Comparison of ENCODE assay signal across 1 cellular context in the genomic region with DNA sequence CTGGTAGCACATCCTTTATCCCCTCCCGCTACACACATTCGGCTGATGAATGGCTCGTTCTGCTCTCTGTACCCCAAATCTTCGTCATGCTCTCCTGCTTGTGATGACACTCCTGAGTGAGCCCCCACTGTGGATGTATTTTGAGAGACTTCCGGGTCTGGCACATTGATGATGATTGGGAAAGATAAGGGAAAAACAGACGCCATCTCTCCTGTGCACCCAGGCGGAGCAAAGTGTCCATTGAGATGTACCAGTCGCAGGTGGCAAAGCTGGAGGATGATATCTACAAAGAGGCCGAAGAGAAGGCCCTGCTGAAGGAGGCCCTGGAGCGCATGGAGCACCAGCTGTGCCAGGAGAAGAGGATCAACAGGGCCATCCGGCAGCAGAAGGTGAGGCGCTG.
TF ChIP-seq lines count a peak whose summit lies in the region.

No MANE protein-coding gene starts in this region.

TF ChIP-seq in H1, 55 proteins besides CTCF, POLR2A, EP300 and RAD21 (continued from another document):
- TF ChIP-seq, protein P1, sequence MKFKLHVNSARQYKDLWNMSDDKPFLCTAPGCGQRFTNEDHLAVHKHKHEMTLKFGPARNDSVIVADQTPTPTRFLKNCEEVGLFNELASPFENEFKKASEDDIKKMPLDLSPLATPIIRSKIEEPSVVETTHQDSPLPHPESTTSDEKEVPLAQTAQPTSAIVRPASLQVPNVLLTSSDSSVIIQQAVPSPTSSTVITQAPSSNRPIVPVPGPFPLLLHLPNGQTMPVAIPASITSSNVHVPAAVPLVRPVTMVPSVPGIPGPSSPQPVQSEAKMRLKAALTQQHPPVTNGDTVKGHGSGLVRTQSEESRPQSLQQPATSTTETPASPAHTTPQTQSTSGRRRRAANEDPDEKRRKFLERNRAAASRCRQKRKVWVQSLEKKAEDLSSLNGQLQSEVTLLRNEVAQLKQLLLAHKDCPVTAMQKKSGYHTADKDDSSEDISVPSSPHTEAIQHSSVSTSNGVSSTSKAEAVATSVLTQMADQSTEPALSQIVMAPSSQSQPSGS (IDR thresholded peaks at IDR 0.05; ENCODE audit: low read length) = no peak
- TF ChIP-seq TAF1 (IDR thresholded peaks at IDR 0.05; ENCODE audit: low read depth, low read length) (no peak), SP2 (IDR thresholded peaks at IDR 0.05; ENCODE audit: low read length) (no peak), TAF7 (optimal IDR thresholded peaks at IDR 0.05; ENCODE audit: borderline replicate concordance, low read depth, low read length) (no peak), ZNF274 (IDR thresholded peaks at IDR 0.05; ENCODE audit: borderline replicate concordance, extremely low read depth, low read length) (no peak), SP4 (IDR thresholded peaks at IDR 0.05; ENCODE audit: low read length) (no peak), KDM5A (IDR thresholded peaks at IDR 0.05; ENCODE audit: low read length) (no peak), CBX8 (IDR thresholded peaks at IDR 0.05; ENCODE audit: borderline replicate concordance, low read depth, low read length) (no peak), YY1 (IDR thresholded peaks at IDR 0.05; ENCODE audit: low read depth, low read length) (no peak), MAFK (IDR thresholded peaks at IDR 0.05; ENCODE audit: low read depth, low read length) (no peak)
